ENCODE assay signal across 17 cellular contexts in genomic region chr3:157872902-157873301, GRCh38.
DNase-seq lines count a peak whose midpoint lies in the region; ATAC-seq, FAIRE-seq and TF ChIP-seq lines count a peak whose summit lies in the region.
"Had no signal": no experiment of that assay in that cellular context is flagged by ENCODE, and none has a peak within 500 bp of the region (broad histone marks: within the 10 kb centered on the region; RNA-seq: fewer than 3 reads in every experiment).

No MANE protein-coding gene starts in this region.

- WGBS in hepatocyte (ENCODE audit: low lambda C conversion rate, missing lambda C conversion rate): 64% methylated on average over 1 of the region's 1 CpG
- WGBS in mammary epithelial cell (ENCODE audit: low coverage, missing lambda C conversion rate): 0% methylated on average over 1 of the region's 1 CpG

- dilution Hi-C loops in mammary epithelial cell (cut with HindIII; ENCODE audit: low sequenced_read_pairs): no loop called here

- H3K27me3 ChIP-seq in hepatocyte (no peaks in the 10 kb centered on the region), mammary epithelial cell (ENCODE audit: insufficient read depth, low read length) (no peaks in the 10 kb centered on the region)
- H3K27me3 ChIP-seq: BLaER1 treated with 17β-estradiol and CSF1 and Interleukin-3, amounts not matched to agents 10 nM and 100 nM had no signal

- H3K4me2 ChIP-seq in hepatocyte (no peak overlapping the region), mammary epithelial cell (ENCODE audit: insufficient read depth, low read depth, low read length) (no peak overlapping the region)
- H3K4me2 ChIP-seq: GM23338 had no signal

- H3K9me3 ChIP-seq in hepatocyte (ENCODE audit: low read depth) (no peaks in the 10 kb centered on the region), mammary epithelial cell (replicated peaks; ENCODE audit: insufficient read depth, low read length) (no peaks in the 10 kb centered on the region)
- H3K9me3 ChIP-seq: BLaER1 treated with 17β-estradiol and CSF1 and Interleukin-3, amounts not matched to agents 10 nM and 100 nM had no signal

- H3K36me3 ChIP-seq in hepatocyte (replicated peaks; ENCODE audit: insufficient read depth, low read depth): no peaks in the 10 kb centered on the region
- H3K36me3 ChIP-seq in mammary epithelial cell (ENCODE audit: insufficient read depth, low read length): no peaks in the 10 kb centered on the region
- H3K36me3 ChIP-seq: BLaER1 treated with 17β-estradiol and CSF1 and Interleukin-3, amounts not matched to agents 10 nM and 100 nM had no signal

- no TSS peak for BruUV-seq in mammary epithelial cell (replicated peaks; lab: Mats Ljungman, UMichigan)

- ATAC-seq in GM21447 (IDR thresholded peaks at IDR 0.05; ENCODE audit: unreplicated experiment): no peak
- ATAC-seq: GM23338, K562 had no signal

- no peak overlapping the region for H3K9ac ChIP-seq in mammary epithelial cell (ENCODE audit: insufficient read depth, low read length)
- H3K9ac ChIP-seq: BLaER1 treated with 17β-estradiol and CSF1 and Interleukin-3, amounts not matched to agents 10 nM and 100 nM had no signal

- H3K79me2 ChIP-seq in hepatocyte (no peaks in the 10 kb centered on the region), mammary epithelial cell (ENCODE audit: insufficient read depth, low read length) (no peaks in the 10 kb centered on the region)

- H3K4me3 ChIP-seq in hepatocyte: no peak overlapping the region
- H3K4me3 ChIP-seq in mammary epithelial cell (replicated peaks in 1 of 3; ENCODE audit: insufficient read depth in 1 of 3, low read depth in 2 of 3, low read length in 3 of 3): no peak overlapping the region
- H3K4me3 ChIP-seq: BLaER1 treated with 17β-estradiol and CSF1 and Interleukin-3, amounts not matched to agents 10 nM and 100 nM; GM23338; K562 had no signal

- in situ Hi-C loops in mammary epithelial cell (cut with MboI; ENCODE audit: low sequenced_read_pairs in 2 of 2): no loop called here

- H3K4me1 ChIP-seq in hepatocyte (ENCODE audit: insufficient read depth) (no peaks in the 10 kb centered on the region), mammary epithelial cell (ENCODE audit: insufficient read depth, low read length) (no peaks in the 10 kb centered on the region)

- H3K27ac ChIP-seq in hepatocyte (no peak overlapping the region), mammary epithelial cell (ENCODE audit: insufficient read depth, low read depth, low read length) (no peak overlapping the region)
- H3K27ac ChIP-seq: BLaER1 treated with 17β-estradiol and CSF1 and Interleukin-3, amounts not matched to agents 10 nM and 100 nM had no signal

- FAIRE-seq in GM12892 (lab: Jason Lieb, UNC): no peak
- FAIRE-seq: K562 had no signal

- CTCF ChIA-PET in mammary epithelial cell (lab: Charles Lee; ENCODE audit: low non-redundant PET): no interaction called here

- TF ChIP-seq CTCF in hepatocyte (IDR thresholded peaks at IDR 0.05; ENCODE audit: poor library complexity): no peak
- TF ChIP-seq CTCF in mammary epithelial cell (conservative IDR thresholded peaks at IDR 0.05 in 1 of 2, IDR thresholded peaks at IDR 0.05 in 1 of 2; ENCODE audit: extremely low read depth in 1 of 2, insufficient read depth in 1 of 2, low read depth in 1 of 2, low read length in 2 of 2): no peak

- no peaks in the 10 kb centered on the region for H4K20me1 ChIP-seq in hepatocyte (ENCODE audit: insufficient read depth, poor library complexity, severe bottlenecking)
- H4K20me1 ChIP-seq in mammary epithelial cell (ENCODE audit: insufficient read depth, low read length): no peaks in the 10 kb centered on the region
- H4K20me1 ChIP-seq: BLaER1 treated with 17β-estradiol and CSF1 and Interleukin-3, amounts not matched to agents 10 nM and 100 nM had no signal

- H3K9me2 ChIP-seq in hepatocyte (replicated peaks; ENCODE audit: insufficient read depth): no peaks in the 10 kb centered on the region

- intact Hi-C loops in mammary epithelial cell (cut with micrococcal nuclease): no loop called here

- no peak for TF ChIP-seq POLR2A in GM12892 (IDR thresholded peaks at IDR 0.05; ENCODE audit: low read depth, low read length)

- DNase-seq in Ammon's horn (ENCODE audit: low spot score) (peak; percentile 10), EH (ENCODE audit: low read depth) (peak; percentile 38), NCI-H446 treated with DMSO at 0.1 percent for 48 hours (lab: John Stamatoyannopoulos, UW) (peak; percentile 89), hepatocyte (ENCODE audit: low spot score) (peak; percentile 6), GM12892 (ENCODE audit: insufficient read length) (no peak), epidermal melanocyte (ENCODE audit: insufficient read length, low spot score) (no peak), mammary epithelial cell (no peak)
- DNase-seq: DMS153, MM.1S, NCI-H187 treated with DMSO at 0.1 percent for 48 hours, NCI-H2227 treated with DMSO at 0.1 percent for 48 hours, NCI-H69, SHP77 treated with DMSO at 0.1 percent for 48 hours had no signal

- no peak overlapping the region for H2AFZ ChIP-seq in hepatocyte
- no peak overlapping the region for H2AFZ ChIP-seq in mammary epithelial cell (ENCODE audit: low read depth, low read length)
- H2AFZ ChIP-seq: GM23338 had no signal

Comparison
In these comparisons a context has a peak if more than half of its experiments do, and no peak if none do; other contexts are left out.
1. DNase-seq: peak in Ammon's horn (single experiment), EH (single experiment), NCI-H446 treated with DMSO at 0.1 percent for 48 hours (single experiment) and hepatocyte (single experiment); none in GM12892 (single experiment), epidermal melanocyte (single experiment) and mammary epithelial cell (single experiment).